Comparison of ENCODE assay signal across 8 cellular contexts in the genomic region with DNA sequence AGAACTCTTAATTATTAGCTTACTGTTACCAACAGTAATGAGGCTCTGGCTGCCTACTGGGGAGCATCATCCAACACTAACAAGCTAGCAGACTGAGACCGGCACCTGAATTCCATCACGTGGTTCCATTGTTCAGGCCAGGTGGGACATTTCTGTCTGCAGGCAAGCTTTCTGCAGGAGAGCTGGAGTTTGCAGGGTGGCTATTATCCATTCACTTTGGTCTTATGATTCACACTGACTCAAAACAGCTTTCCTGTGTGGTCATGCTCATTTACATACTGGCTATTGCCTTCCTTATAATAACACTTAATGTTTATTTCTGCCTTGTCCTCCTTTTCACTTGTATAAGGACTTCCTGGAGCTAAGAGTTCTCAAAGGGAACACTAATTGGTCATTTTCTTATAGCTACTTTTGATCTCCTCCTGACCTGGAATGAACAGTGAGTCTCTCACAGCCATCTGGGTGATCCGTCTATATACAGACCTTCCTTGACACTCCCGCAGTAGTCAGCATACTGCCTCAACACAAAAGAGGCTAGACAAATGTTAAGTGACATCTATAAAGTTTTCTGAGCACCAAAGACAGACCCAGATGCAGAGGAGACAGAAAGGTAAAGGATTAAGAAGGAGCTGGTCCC.
A peak's percentile ranks its signal among the peaks of the same experiment; 100 is the strongest.
DNase-seq lines count a peak whose midpoint lies in the region; ATAC-seq, FAIRE-seq and TF ChIP-seq lines count a peak whose summit lies in the region.

No MANE protein-coding gene starts in this region.

- no peak for DNase-seq in GM12891 (ENCODE audit: insufficient read length, low spot score)
- peak; percentile 4 for DNase-seq in germinal center (ENCODE audit: low spot score)
- DNase-seq in stimulated activated CD4-positive, alpha-beta T cell treated with anti-CD3 and anti-CD28 coated beads, Interleukin-12 subunit alpha, Interleukin-12 subunit beta, amount 100 ng/mL, for 4 hours = no peak
- DNase-seq in activated effector memory CD4-positive, alpha-beta T cell treated with Interleukin-2 at 50 U/mL for 16 hours = no peak
- no peak for DNase-seq in spleen
- no peak for DNase-seq in HPDE6-E6E7 (ENCODE audit: extremely low spot score)

- no peak for TF ChIP-seq CTCF in spleen (IDR thresholded peaks at IDR 0.05 in 8 of 11, conservative IDR thresholded peaks at IDR 0.05 in 3 of 11)

- ATAC-seq in GM21576 (IDR thresholded peaks at IDR 0.05; ENCODE audit: unreplicated experiment) (peak; percentile 93), HG03469 (IDR thresholded peaks at IDR 0.05; ENCODE audit: unreplicated experiment) (peak; percentile 95)

- peak; percentile 79 for FAIRE-seq in GM12891 (lab: Jason Lieb, UNC)

- 53 to 76% (median 69%) methylated on average over 4 of the region's 4 CpGs for WGBS in spleen, 5 donors

- TF ChIP-seq POLR2A in GM12891 (IDR thresholded peaks at IDR 0.05; ENCODE audit: low read depth, low read length) (no peak), spleen (IDR thresholded peaks at IDR 0.05) (no peak)

- H3K27ac ChIP-seq in spleen = no peak overlapping the region

- intact Hi-C loops in spleen (cut with DNase I; ENCODE audit: low total_unique reads) = no loop called here

- no peaks in the 10 kb centered on the region for H3K4me1 ChIP-seq in spleen

- no peaks in the 10 kb centered on the region for H3K9me3 ChIP-seq in spleen

- no peak overlapping the region for H3K4me3 ChIP-seq in spleen

- H3K27me3 ChIP-seq in spleen (replicated peaks in 1 of 7) = no peaks in the 10 kb centered on the region

- H3K36me3 ChIP-seq in spleen = no peaks in the 10 kb centered on the region

TF ChIP-seq in GM12891, 5 proteins besides CTCF, POLR2A, EP300 and RAD21:
- TF ChIP-seq TAF1 (IDR thresholded peaks at IDR 0.05; ENCODE audit: low read depth, low read length) = no peak
- peak; percentile 91 for TF ChIP-seq POU2F2 (IDR thresholded peaks at IDR 0.05; ENCODE audit: low read depth, low read length)
- TF ChIP-seq PAX5 (IDR thresholded peaks at IDR 0.05; ENCODE audit: insufficient read depth, low read length, severe bottlenecking) = no peak
- peak; percentile 24; the same call in 1 of the 2 replicates for TF ChIP-seq SPI1 (IDR thresholded peaks at IDR 0.05; ENCODE audit: low read depth, low read length)
- TF ChIP-seq POLR2AphosphoS5 (IDR thresholded peaks at IDR 0.05; ENCODE audit: low read depth, low read length) = no peak
TF ChIP-seq in GM12891: peak in this region for 2.
